ENCODE assay signal across 14 cellular contexts in the genomic region with DNA sequence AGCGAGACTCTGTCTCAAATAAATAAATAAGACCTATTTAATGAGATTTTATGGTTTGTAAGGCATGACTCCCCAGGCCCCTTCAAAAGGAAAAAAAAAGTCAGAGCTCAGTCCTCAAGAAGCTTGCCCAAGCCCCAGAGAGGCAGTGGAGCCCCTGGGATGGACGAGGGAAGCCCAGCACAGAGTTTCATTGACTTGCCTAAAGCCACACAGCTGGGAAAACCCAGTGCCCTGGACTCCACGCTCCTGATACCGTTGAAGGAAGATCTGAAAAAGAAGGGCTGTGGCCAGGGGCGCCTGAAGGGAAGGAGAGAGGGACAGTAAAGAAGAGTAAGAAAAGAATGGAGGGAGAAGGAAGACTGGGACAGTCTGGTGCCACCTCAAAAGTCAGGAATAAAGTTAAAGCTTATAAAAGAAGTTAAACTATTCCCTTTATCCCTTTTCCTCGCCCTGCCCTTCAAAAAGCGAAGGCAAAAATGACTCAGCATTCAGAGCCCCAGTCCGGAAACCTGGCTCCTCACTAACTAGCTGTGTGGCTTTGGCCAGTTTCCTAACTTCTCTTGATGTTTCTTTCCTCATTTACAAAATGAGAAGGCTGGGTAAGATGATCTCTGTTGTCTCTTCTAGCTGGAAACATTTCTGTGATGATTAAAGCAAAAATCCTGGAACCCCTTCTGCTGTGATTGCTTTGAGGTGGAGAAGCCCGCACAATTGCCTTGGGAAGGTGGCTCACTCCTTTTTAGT. TPM values are rescaled to one million over a fixed set of nuclear protein-coding genes. Genes with fewer than 3 reads are reported as not detected.
DNase-seq lines count a peak whose midpoint lies in the region; ATAC-seq and TF ChIP-seq lines count a peak whose summit lies in the region.
"Had no signal": no experiment of that assay in that cellular context is flagged by ENCODE, and none has a peak within 500 bp of the region (broad histone marks: within the 10 kb centered on the region; RNA-seq: fewer than 3 reads in every experiment).

No MANE protein-coding gene starts in this region.

- ATAC-seq in IMR-90 (ENCODE audit: low read depth) (peak; percentile 68), foreskin keratinocyte (peak; percentile 37), GM19395 (IDR thresholded peaks at IDR 0.05; ENCODE audit: unreplicated experiment) (no peak), GM18909 (IDR thresholded peaks at IDR 0.05; ENCODE audit: poor library complexity, unreplicated experiment) (no peak)
- ATAC-seq: gastrocnemius medialis had no signal

- H3K23ac ChIP-seq in IMR-90 (ENCODE audit: low read depth, low read length), result peak overlapping the region; percentile 72; the same call in 1 of the 2 replicates

- no peak for TF ChIP-seq POLR2A in IMR-90 (IDR thresholded peaks at IDR 0.05; ENCODE audit: low read depth, low read length)
- no peak for TF ChIP-seq POLR2A in stomach (IDR thresholded peaks at IDR 0.05)

- no peak for TF ChIP-seq RAD21 in IMR-90 (IDR thresholded peaks at IDR 0.05; ENCODE audit: low read length)

- H3K14ac ChIP-seq in IMR-90 (replicated peaks; ENCODE audit: low read depth, low read length), result peak overlapping the region; percentile 75

- H4K5ac ChIP-seq in IMR-90 (ENCODE audit: low read depth, low read length), result peak overlapping the region; percentile 60

- H4K91ac ChIP-seq in IMR-90 (ENCODE audit: insufficient read depth, low read depth, low read length), result peak overlapping the region; percentile 88

- intact Hi-C loops in IMR-90 (cut with micrococcal nuclease), result no loop called here
- intact Hi-C loops in stomach (cut with DNase I; ENCODE audit: low total_unique reads), result no loop called here

- H3K9me1 ChIP-seq in IMR-90 (ENCODE audit: insufficient read depth, low read length), result peaks cover 10% of the 10 kb centered on the region

- dilution Hi-C loops in IMR-90 (cut with HindIII; ENCODE audit: low sequenced_read_pairs, unreplicated experiment), result no loop called here

- H2AFZ ChIP-seq in IMR-90 (replicated peaks; ENCODE audit: low read length, poor library complexity), result peak overlapping the region; percentile 70

- peak overlapping the region; percentile 93 for H2BK120ac ChIP-seq in IMR-90 (ENCODE audit: low read depth, low read length)

- H3K18ac ChIP-seq in IMR-90 (ENCODE audit: low read depth, low read length), result peak overlapping the region; percentile 78

- H3K27ac ChIP-seq in AG04450 (ENCODE audit: low read depth, low read length) (peak overlapping the region; percentile 92), IMR-90 (ENCODE audit: insufficient read depth, low read length) (peak overlapping the region; percentile 75), foreskin keratinocyte (no peak overlapping the region), stomach (no peak overlapping the region)
- H3K27ac ChIP-seq: BLaER1, gastrocnemius medialis, left ventricle myocardium inferior, neutrophil had no signal

- DNase-seq in AG04450 (ENCODE audit: low read depth, low spot score) (peak; percentile 32), IMR-90 (peak; percentile 79), amniotic epithelial cell (ENCODE audit: low read depth) (peak; percentile 39), foreskin keratinocyte (no peak), stomach (no peak)
- DNase-seq in effector CD8-positive, alpha-beta T cell (lab: John Stamatoyannopoulos, UW), result no peak
- DNase-seq: activated CD4-positive, alpha-beta T cell treated with anti-CD3 and anti-CD28 coated beads for 48 hours; gastrocnemius medialis; left ventricle myocardium inferior; NCI-H1436 treated with DMSO at 0.1 percent for 48 hours had no signal

- peak overlapping the region; percentile 87 for H3K4ac ChIP-seq in IMR-90 (ENCODE audit: low read depth, low read length)

- H3K4me1 ChIP-seq in IMR-90 (ENCODE audit: control insufficient read depth, insufficient read depth, low read length) (peaks cover 8% of the 10 kb centered on the region; the same call in 1 of the 2 replicates), foreskin keratinocyte (peaks cover 4% of the 10 kb centered on the region), stomach (peaks cover 0 to 10% (median 3%) of the 10 kb centered on the region in 4 donors)
- H3K4me1 ChIP-seq: gastrocnemius medialis had no signal

- H3K56ac ChIP-seq in IMR-90 (ENCODE audit: extremely low read depth, insufficient read depth, low read length), result peak overlapping the region; percentile 61; the same call in 1 of the 2 replicates

- peak overlapping the region; percentile 61 for H2BK5ac ChIP-seq in IMR-90 (ENCODE audit: low read depth, low read length, poor library complexity, severe bottlenecking)

- TF ChIP-seq CTCF in AG04450 (IDR thresholded peaks at IDR 0.05; ENCODE audit: low read depth, low read length), result no peak
- TF ChIP-seq CTCF in IMR-90 (conservative IDR thresholded peaks at IDR 0.05; ENCODE audit: low read depth, low read length), result no peak
- TF ChIP-seq CTCF in foreskin keratinocyte (conservative IDR thresholded peaks at IDR 0.05), result no peak
- TF ChIP-seq CTCF in stomach (IDR thresholded peaks at IDR 0.05), result no peak

- no TSS peak for BruUV-seq in IMR-90 (replicated peaks; lab: Mats Ljungman, UMichigan)

- no peak for TF ChIP-seq EP300 in stomach (IDR thresholded peaks at IDR 0.05)

- POLR2A ChIA-PET in AG04450 (lab: Yijun Ruan, JAX), result interaction anchor here (0.6 to 0.7 kb wide), 2 partner anchors 8 to 185 kb away, joined by 3 to 5 read pairs; no protein-coding TSS in a partner anchor
- POLR2A ChIA-PET in IMR-90 (lab: Charles Lee; ENCODE audit: unreplicated experiment), result no interaction called here

- WGBS in IMR-90 (ENCODE audit: extremely low coverage in 2 of 2, insufficient read length in 1 of 2), 2 experiments, result no CpG with 5 or more reads among the region's 9 CpGs
- WGBS in stomach, 5 donors, result 75 to 82% (median 76%) methylated on average over 9 of the region's 9 CpGs

- peak overlapping the region; percentile 75 for H2AK9ac ChIP-seq in IMR-90 (replicated peaks; ENCODE audit: low read depth, low read length, poor library complexity)

- in situ Hi-C loops in IMR-90 (cut with MboI; ENCODE audit: low sequenced_read_pairs), result no loop called here

- peak overlapping the region; percentile 54 for H2AK5ac ChIP-seq in IMR-90 (ENCODE audit: low read depth, low read length)

- no peaks in the 10 kb centered on the region for H3K36me3 ChIP-seq in IMR-90 (ENCODE audit: control insufficient read depth, insufficient read depth, low read length)
- H3K36me3 ChIP-seq in stomach, result no peaks in the 10 kb centered on the region
- H3K36me3 ChIP-seq: BLaER1, gastrocnemius medialis, left ventricle myocardium inferior, neutrophil had no signal

- H3K9me3 ChIP-seq in AG04450 (ENCODE audit: control insufficient read depth, insufficient read depth, low read length) (no peaks in the 10 kb centered on the region), IMR-90 (ENCODE audit: control insufficient read depth, insufficient read depth, low read length) (no peaks in the 10 kb centered on the region), stomach (no peaks in the 10 kb centered on the region)
- H3K9me3 ChIP-seq: BLaER1, gastrocnemius medialis, left ventricle myocardium inferior, neutrophil had no signal

- H4K8ac ChIP-seq in IMR-90 (ENCODE audit: low read depth in 2 of 2, low read length in 2 of 2), result peak overlapping the region; percentile 82 to 85; a peak in 3 of 4 replicates

- CTCF ChIA-PET in AG04450 (lab: Charles Lee) (interaction anchor here (1.2 kb wide), 1 partner anchor 76 kb away, joined by 5 read pairs; no protein-coding TSS in a partner anchor), IMR-90 (lab: Yijun Ruan, JAX) (interaction anchor here (1.7 kb wide), 1 partner anchor 28 kb away, joined by 4 read pairs; no protein-coding TSS in a partner anchor)

- no peaks in the 10 kb centered on the region for H3K27me3 ChIP-seq in AG04450 (ENCODE audit: control insufficient read depth, insufficient read depth, low read length)
- H3K27me3 ChIP-seq in IMR-90 (ENCODE audit: control insufficient read depth, insufficient read depth, low read length), result no peaks in the 10 kb centered on the region
- no peaks in the 10 kb centered on the region for H3K27me3 ChIP-seq in foreskin keratinocyte
- H3K27me3 ChIP-seq in stomach, result no peaks in the 10 kb centered on the region
- H3K27me3 ChIP-seq: BLaER1, neutrophil had no signal

- peak overlapping the region; percentile 98; the same call in 2 of the 3 replicates for H2BK15ac ChIP-seq in IMR-90 (ENCODE audit: low read depth, low read length)

- H4K20me1 ChIP-seq in IMR-90 (ENCODE audit: insufficient read depth, low read length), result no peaks in the 10 kb centered on the region
- H4K20me1 ChIP-seq: BLaER1 had no signal

- peak overlapping the region; percentile 15; the same call in 1 of the 2 replicates for H3K9ac ChIP-seq in IMR-90 (ENCODE audit: low read depth, low read length)
- H3K9ac ChIP-seq: BLaER1 had no signal

- no peak overlapping the region for H3K4me3 ChIP-seq in AG04450 (ENCODE audit: low read depth, low read length)
- no peak overlapping the region for H3K4me3 ChIP-seq in IMR-90 (ENCODE audit: insufficient read depth, low read depth, low read length)
- H3K4me3 ChIP-seq in stomach, result no peak overlapping the region
- H3K4me3 ChIP-seq: BLaER1, gastrocnemius medialis, left ventricle myocardium inferior had no signal

- H2BK20ac ChIP-seq in IMR-90 (ENCODE audit: low read depth, low read length), result peak overlapping the region; percentile 88

- H3K79me1 ChIP-seq in IMR-90 (ENCODE audit: low read depth in 1 of 2, low read length in 2 of 2), result 0 out of 4 replicates have a peak, but pooled peaks cover 0 to 5% of the 10 kb centered on the region in 2 experiments

- H3K4me2 ChIP-seq in IMR-90 (ENCODE audit: low read depth, low read length), result 0 out of 2 replicates have a peak overlapping the region, but pooled peaks have one; percentile 4
- H3K4me2 ChIP-seq: BLaER1 had no signal

TF ChIP-seq in IMR-90, 13 proteins besides CTCF, POLR2A, EP300 and RAD21 (continues in another document):
- TF ChIP-seq, protein P1, sequence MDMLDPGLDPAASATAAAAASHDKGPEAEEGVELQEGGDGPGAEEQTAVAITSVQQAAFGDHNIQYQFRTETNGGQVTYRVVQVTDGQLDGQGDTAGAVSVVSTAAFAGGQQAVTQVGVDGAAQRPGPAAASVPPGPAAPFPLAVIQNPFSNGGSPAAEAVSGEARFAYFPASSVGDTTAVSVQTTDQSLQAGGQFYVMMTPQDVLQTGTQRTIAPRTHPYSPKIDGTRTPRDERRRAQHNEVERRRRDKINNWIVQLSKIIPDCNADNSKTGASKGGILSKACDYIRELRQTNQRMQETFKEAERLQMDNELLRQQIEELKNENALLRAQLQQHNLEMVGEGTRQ (IDR thresholded peaks at IDR 0.05; ENCODE audit: low read depth, low read length), result no peak

RNA-seq across cellular contexts. Expression of a gene that starts 46.7 kb away (rescaled TPM):
- polyA plus RNA-seq in AG04450 (2011; rRNA removed), result 60.3 and 64.7 TPM in 2 replicates
- polyA minus RNA-seq in AG04450 (2011; rRNA and poly(A)+ RNA removed), result 45.6 and 55.1 TPM in 2 replicates
- total RNA-seq in IMR-90 (2012; rRNA removed), result 79.7 and 87.6 TPM in 2 replicates
- 66.1 and 66.2 TPM in 2 replicates for polyA plus RNA-seq in IMR-90 (2012; rRNA removed)
- 63.3 and 78.3 TPM in 2 replicates for polyA plus RNA-seq in IMR-90 (2012; cell fraction: cytosol; rRNA removed)
- 22.6 and 25.5 TPM in 2 replicates for polyA plus RNA-seq in IMR-90 (2012; cell fraction: nucleus; rRNA removed; ENCODE audit: low replicate concordance)
- total RNA-seq in foreskin keratinocyte, result not detected in 2 replicates
- polyA plus RNA-seq in foreskin keratinocyte, result 0.03 TPM in 1 of 2 replicates, not detected in the other
- total RNA-seq in stomach, result 1 to 10 TPM in 2 of 5 donors, not detected in 3; 3.3 to 8.4 TPM
- 1 to 10 TPM; 1.1 to 3.7 (median 1.1) TPM for polyA plus RNA-seq in stomach
- total RNA-seq: left ventricle myocardium inferior had no signal

Comparison
In these comparisons a context has a peak if more than half of its experiments do, and no peak if none do; other contexts are left out.
1. DNase-seq: peak in AG04450 (single experiment), IMR-90 (single experiment) and amniotic epithelial cell (single experiment); none in foreskin keratinocyte (0 of 2), effector CD8-positive, alpha-beta T cell (single experiment) and stomach (single experiment).
2. H3K27ac ChIP-seq: peak in AG04450 (single experiment) and IMR-90 (single experiment); none in foreskin keratinocyte (single experiment) and stomach (0 of 5).
3. ATAC-seq: peak in IMR-90 (single experiment) and foreskin keratinocyte (single experiment); none in GM19395 (single experiment) and GM18909 (single experiment).
4. RNA of a gene that starts 46.7 kb away (polyA plus RNA-seq): 22.6 to 78.3 TPM in IMR-90 and 60.3 to 64.7 TPM in AG04450; 1.1 to 3.7 TPM in stomach and 0.03 TPM in foreskin keratinocyte; every median in the first group is over 4 times any median in the second.